In the genomic region with DNA sequence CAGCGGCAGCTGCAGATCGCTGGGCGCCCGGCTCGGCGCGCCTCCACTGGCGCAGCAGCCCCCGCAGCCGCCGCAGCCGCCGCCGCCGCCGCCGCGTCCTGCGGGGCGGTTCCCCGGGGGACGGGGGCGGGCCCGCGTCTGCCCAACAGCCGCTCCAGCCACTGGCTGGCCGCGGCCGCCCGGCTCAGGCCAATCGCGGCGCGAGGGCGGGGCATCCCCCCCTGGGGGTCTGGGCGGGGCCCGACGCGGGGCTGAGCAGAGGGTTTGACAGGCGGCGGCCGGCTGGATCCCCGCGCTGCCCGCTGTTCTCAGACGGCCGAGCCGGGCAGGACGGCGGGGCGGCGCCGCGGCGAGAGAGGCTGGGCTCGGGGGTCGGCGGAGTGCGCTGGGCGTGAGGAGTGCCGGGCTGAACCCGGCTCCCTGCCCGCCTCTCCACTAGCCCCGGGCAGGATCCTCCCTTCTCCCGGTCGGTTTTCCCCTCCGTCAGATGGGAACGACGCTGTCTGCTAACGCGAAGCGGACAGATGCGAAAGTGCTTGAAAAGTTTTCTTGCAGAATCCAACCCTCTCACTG, we compare ENCODE assay signal across 8 cellular contexts. TPM values are rescaled to one million over a fixed set of nuclear protein-coding genes. Genes with fewer than 3 reads are reported as not detected.
DNase-seq lines count a peak whose midpoint lies in the region; ATAC-seq and TF ChIP-seq lines count a peak whose summit lies in the region.

Gene GLIS1 (minus strand): TSS at position 56 of the 573 bp plus-strand sequence. CDS start 1,100 bp downstream, outside the sequence.

- in situ Hi-C loops in ACHN (cut with HindIII; ENCODE audit: low pct_ligation_motif_present, low pct_unique_long_range_greater_than_20kb, low sequenced_read_pairs), result no loop called here

- TF ChIP-seq CTCF in WI38 (IDR thresholded peaks at IDR 0.05; ENCODE audit: low read depth, low read length) (no peak), right lobe of liver (IDR thresholded peaks at IDR 0.05) (no peak)

- ATAC-seq in GM18511 (IDR thresholded peaks at IDR 0.05; ENCODE audit: unreplicated experiment) (peak; percentile 94), HG02973 (IDR thresholded peaks at IDR 0.05; ENCODE audit: unreplicated experiment) (peak; percentile 89), right lobe of liver (peak; percentile 97 to 99 (median 98))

- H3K9me3 ChIP-seq in right lobe of liver, result no peaks in the 10 kb centered on the region

- TF ChIP-seq POLR2A in right lobe of liver (IDR thresholded peaks at IDR 0.05), result no peak

- H3K27me3 ChIP-seq in right lobe of liver, result peaks cover 0 to 6% of the 10 kb centered on the region in 2 donors

- H3K36me3 ChIP-seq in right lobe of liver, result no peaks in the 10 kb centered on the region

- peaks cover 0 to 9% (median 0%) of the 10 kb centered on the region in 4 donors for H3K4me1 ChIP-seq in right lobe of liver

- 0% methylated on average over 6 of the region's 73 CpGs for WGBS in right lobe of liver (ENCODE audit: insufficient coverage, low coverage, low lambda C conversion rate, missing lambda C conversion rate)

- intact Hi-C loops in right lobe of liver (cut with DNase I), result no loop called here

- DNase-seq in ACHN (peak; percentile 87), NCI-H2029 treated with DMSO at 0.1 percent for 48 hours (lab: John Stamatoyannopoulos, UW) (peak; percentile 67), dermis microvascular lymphatic vessel endothelial cell (ENCODE audit: low read depth in 2 of 2) (peak; percentile 22 to 89), right lobe of liver (peak; percentile 77 to 83 (median 77))
- peak; percentile 48 to 58 for DNase-seq in stimulated activated CD4-positive, alpha-beta T cell treated with anti-CD3 and anti-CD28 coated beads, Interleukin-2, amount 100 ng/mL, for 48 hours

- H3K4me3 ChIP-seq in WI38 (ENCODE audit: low read depth, low read length), result peak within 1 kb of the TSS; percentile 64
- H3K4me3 ChIP-seq in right lobe of liver, result peak within 1 kb of the TSS; percentile 43 to 56 (median 45)

- no peak within 1 kb of the TSS for H3K27ac ChIP-seq in right lobe of liver

RNA-seq across cellular contexts. Expression of gene GLIS1, which starts in this region (rescaled TPM):
- total RNA-seq in dermis microvascular lymphatic vessel endothelial cell (under 0.01 TPM in 1 of 2 replicates, not detected in the other), right lobe of liver (not detected)

Comparison
In these comparisons a context has a peak if more than half of its experiments do, and no peak if none do; other contexts are left out.
1. Peak in DNase-seq in dermis microvascular lymphatic vessel endothelial cell; RNA of the gene not detected or under 1 TPM.
2. Peak in DNase-seq, ATAC-seq and H3K4me3 ChIP-seq in right lobe of liver; RNA of the gene not detected or under 1 TPM.